ENCODE assay signal across 1 cellular context in genomic region chr3:9955067-9955502, GRCh38.
TF ChIP-seq lines count a peak whose summit lies in the region.

No MANE protein-coding gene starts in this region.

TF ChIP-seq in K562, 482 proteins besides CTCF, POLR2A, EP300 and RAD21 (continued from another document):
- TF ChIP-seq MGA (IDR thresholded peaks at IDR 0.05) (no peak), ZNF766 (CRISPR knock-in tag; conservative IDR thresholded peaks at IDR 0.05) (no peak), YY1 (IDR thresholded peaks at IDR 0.05; ENCODE audit: borderline replicate concordance in 1 of 3, control insufficient read depth in 1 of 3, extremely low read depth in 1 of 3, insufficient read depth in 3 of 3, insufficient read length in 1 of 3, insufficient replicate concordance in 2 of 3, low read depth in 1 of 3, low read length in 2 of 3) (no peak), SOX6 (IDR thresholded peaks at IDR 0.05) (peak; percentile 54; the same call in 1 of the 2 replicates)
